Comparison of ENCODE assay signal across 13 cellular contexts in the genomic region with DNA sequence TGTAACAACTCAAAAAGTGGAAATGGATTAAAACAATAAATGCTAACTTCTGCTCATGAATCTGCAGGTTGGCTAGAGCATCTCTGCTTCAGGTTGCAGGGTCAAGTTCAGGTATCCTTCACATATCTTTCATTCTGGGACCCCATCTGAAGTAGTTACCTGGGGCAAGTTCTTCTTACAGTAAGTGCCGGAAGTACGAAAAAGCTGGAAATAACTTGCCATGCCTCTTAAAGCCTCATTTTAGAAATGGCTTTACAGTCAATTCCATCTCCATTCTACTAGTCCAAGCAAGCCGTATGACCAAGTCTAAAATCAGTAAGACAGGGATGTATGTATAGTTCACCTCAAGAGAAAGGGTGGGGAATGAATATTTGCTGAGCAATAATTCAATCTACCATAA.
DNase-seq lines count a peak whose midpoint lies in the region; ATAC-seq and TF ChIP-seq lines count a peak whose summit lies in the region.
"Had no signal": no experiment of that assay in that cellular context is flagged by ENCODE, and none has a peak within 500 bp of the region (broad histone marks: within the 10 kb centered on the region; RNA-seq: fewer than 3 reads in every experiment).

No MANE protein-coding gene starts in this region.

- BruUV-seq in PC-9 (replicated peaks; lab: Mats Ljungman, UMichigan) = no TSS peak

- no peaks in the 10 kb centered on the region for H3K4me1 ChIP-seq in PC-9 (replicated peaks; ENCODE audit: insufficient read depth)

- H3K4me3 Mint-ChIP-seq in T-helper 17 cell = peak overlapping the region; percentile 67
- H3K4me3 Mint-ChIP-seq in naive thymus-derived CD8-positive, alpha-beta T cell = peak overlapping the region in 7 of 10 donors; percentile 20 to 76 (median 59)

- H3K27me3 Mint-ChIP-seq in T-helper 17 cell = no peaks in the 10 kb centered on the region
- H3K27me3 Mint-ChIP-seq in naive thymus-derived CD8-positive, alpha-beta T cell = no peaks in the 10 kb centered on the region

- H3K27ac ChIP-seq in PC-9 = no peak overlapping the region
- H3K27ac ChIP-seq: gastroesophageal sphincter had no signal

- H3F3A ChIP-seq in PC-9 (ENCODE audit: insufficient read depth, low read depth) = no peaks in the 10 kb centered on the region

- no peak for DNase-seq in T-helper 17 cell
- no peak for DNase-seq in naive thymus-derived CD8-positive, alpha-beta T cell
- no peak for DNase-seq in stimulated activated CD4-positive, alpha-beta T cell treated with anti-CD3 and anti-CD28 coated beads, Interleukin-2, amount 100 ng/mL, for 24 hours
- DNase-seq in PC-9 = no peak
- DNase-seq in NCI-H1694 treated with DMSO at 0.1 percent for 48 hours (lab: John Stamatoyannopoulos, UW) = no peak
- no peak for DNase-seq in DMS 273 (lab: John Stamatoyannopoulos, UW; ENCODE audit: unreplicated experiment)
- DNase-seq: activated T-cell treated with anti-CD3 and anti-CD28 coated beads, Interleukin-2, amount 50 U/mL, for 48 hours; GOT3; NCI-H1417 treated with DMSO at 0.1 percent for 48 hours; occipital lobe had no signal

- peak overlapping the region; percentile 19 for H3K27ac Mint-ChIP-seq in T-helper 17 cell
- peak overlapping the region in 7 of 10 donors; percentile 7 to 82 (median 68) for H3K27ac Mint-ChIP-seq in naive thymus-derived CD8-positive, alpha-beta T cell

- H3K9me3 ChIP-seq in T-helper 17 cell (ENCODE audit: control insufficient read depth, low read length, poor library complexity, severe bottlenecking) (no peaks in the 10 kb centered on the region), PC-9 (ENCODE audit: insufficient read depth, low read depth) (no peaks in the 10 kb centered on the region)
- H3K9me3 ChIP-seq: gastroesophageal sphincter had no signal

- H3K4me1 Mint-ChIP-seq in T-helper 17 cell = peaks cover 13% of the 10 kb centered on the region
- H3K4me1 Mint-ChIP-seq in naive thymus-derived CD8-positive, alpha-beta T cell = peaks cover 13 to 49% (median 27%) of the 10 kb centered on the region in 4 donors

- H3K9me3 Mint-ChIP-seq in naive thymus-derived CD8-positive, alpha-beta T cell = no peaks in the 10 kb centered on the region

- no peaks in the 10 kb centered on the region for H3K36me3 ChIP-seq in PC-9 (ENCODE audit: low read depth)
- H3K36me3 ChIP-seq: gastroesophageal sphincter had no signal

- no peaks in the 10 kb centered on the region for H3K9me2 ChIP-seq in PC-9 (ENCODE audit: insufficient read depth)

- intact Hi-C loops in PC-9 (cut with micrococcal nuclease; ENCODE audit: unreplicated experiment) = no loop called here

- H3K4me2 ChIP-seq in PC-9 = no peak overlapping the region

- POLR2A ChIA-PET in naive thymus-derived CD8-positive, alpha-beta T cell (lab: Charles Lee) = interaction anchor here (0.5 kb wide), 1 partner anchor 10 kb away, joined by 4 read pairs; no protein-coding TSS in a partner anchor
- POLR2A ChIA-PET in PC-9 (lab: Charles Lee; ENCODE audit: unreplicated experiment) = no interaction called here

- H3K4me3 ChIP-seq in PC-9 = no peak overlapping the region
- H3K4me3 ChIP-seq: gastroesophageal sphincter had no signal

- CTCF ChIA-PET in PC-9 (lab: Charles Lee) = no interaction called here

- no peaks in the 10 kb centered on the region for H3K36me3 Mint-ChIP-seq in T-helper 17 cell (ENCODE audit: low read depth)
- no peaks in the 10 kb centered on the region for H3K36me3 Mint-ChIP-seq in naive thymus-derived CD8-positive, alpha-beta T cell

- no peaks in the 10 kb centered on the region for H3K79me2 ChIP-seq in PC-9 (ENCODE audit: low read depth)

- H4K20me1 ChIP-seq in PC-9 (ENCODE audit: insufficient read depth) = no peaks in the 10 kb centered on the region

- H3K27me3 ChIP-seq in PC-9 (ENCODE audit: insufficient read depth, low read depth) = no peaks in the 10 kb centered on the region
- H3K27me3 ChIP-seq: gastroesophageal sphincter had no signal

- ATAC-seq in GM18519 (IDR thresholded peaks at IDR 0.05; ENCODE audit: low FRiP score, unreplicated experiment) = peak; percentile 10
- ATAC-seq in HG02623 (IDR thresholded peaks at IDR 0.05; ENCODE audit: unreplicated experiment) = peak; percentile 7
- no peak for ATAC-seq in T-helper 17 cell
- no peak for ATAC-seq in naive thymus-derived CD8-positive, alpha-beta T cell
- ATAC-seq: gastroesophageal sphincter had no signal

- TF ChIP-seq CTCF in PC-9 (conservative IDR thresholded peaks at IDR 0.05) = no peak

- H2AFZ ChIP-seq in PC-9 = no peak overlapping the region

Comparison
In these comparisons a context has a peak if more than half of its experiments do, and no peak if none do; other contexts are left out.
1. ATAC-seq: peak in GM18519 (single experiment) and HG02623 (single experiment); none in T-helper 17 cell (single experiment) and naive thymus-derived CD8-positive, alpha-beta T cell (0 of 2).